Comparison of ENCODE assay signal across 9 cellular contexts in the genomic region with DNA sequence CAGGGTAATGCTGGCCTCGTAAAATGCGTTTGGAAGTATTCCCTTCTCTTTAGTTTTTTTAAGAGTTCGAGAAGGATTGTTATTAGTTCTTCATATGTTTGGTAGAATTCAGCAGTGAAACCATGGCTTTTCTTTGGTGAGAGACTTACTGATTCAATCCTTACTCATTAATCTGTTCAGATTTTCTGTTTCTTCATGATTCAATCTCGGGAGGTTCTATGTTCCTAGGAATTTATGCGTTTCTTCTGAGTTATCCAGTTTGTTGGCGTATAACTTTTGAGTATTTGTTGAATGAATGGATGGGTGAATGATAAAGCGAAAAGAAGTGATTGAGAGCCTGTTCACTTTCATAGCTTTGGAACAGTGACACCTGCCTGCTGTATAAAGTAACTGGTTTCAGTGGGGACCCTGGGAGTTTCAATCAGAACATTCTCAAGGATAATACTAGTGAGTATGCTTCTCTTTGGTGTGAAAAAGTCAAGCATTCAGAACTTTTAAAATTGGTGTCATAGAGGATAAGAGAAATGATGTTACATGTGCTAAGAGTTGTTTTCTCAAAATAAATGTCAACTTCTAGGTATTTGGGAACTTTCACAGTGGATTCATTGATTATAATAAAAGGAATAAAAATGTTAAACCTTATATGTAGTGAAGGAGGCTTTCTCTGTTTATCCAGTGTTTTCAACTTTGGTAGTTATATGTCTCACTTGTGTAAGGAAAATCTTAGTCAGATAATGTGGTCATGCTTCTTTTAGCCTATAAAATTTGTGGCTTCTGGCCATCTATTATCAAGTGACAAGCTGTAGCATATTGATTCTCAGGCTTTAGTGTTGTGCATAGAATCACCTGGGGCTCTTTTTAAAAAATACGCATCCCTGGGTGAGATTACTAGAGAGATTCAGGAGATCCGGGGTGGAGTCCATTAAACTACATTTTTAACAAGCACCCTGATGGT. TPM values are rescaled to one million over a fixed set of nuclear protein-coding genes. Genes with fewer than 3 reads are reported as not detected.
DNase-seq lines count a peak whose midpoint lies in the region; TF ChIP-seq lines count a peak whose summit lies in the region.
"Had no signal": no experiment of that assay in that cellular context is flagged by ENCODE, and none has a peak within 500 bp of the region (broad histone marks: within the 10 kb centered on the region; RNA-seq: fewer than 3 reads in every experiment).

No MANE protein-coding gene starts in this region.

- no peaks in the 10 kb centered on the region for H3K36me3 ChIP-seq in Karpas-422 (ENCODE audit: insufficient read depth, low read length)
- H3K36me3 ChIP-seq in mammary epithelial cell (ENCODE audit: insufficient read depth, low read length), result no peaks in the 10 kb centered on the region
- H3K36me3 ChIP-seq in neural progenitor cell, result peaks cover 4% of the 10 kb centered on the region
- H3K36me3 ChIP-seq in SK-N-SH (replicated peaks in 1 of 2; ENCODE audit: control insufficient read depth in 1 of 2, insufficient read depth in 2 of 2, low read length in 1 of 2), result no peaks in the 10 kb centered on the region
- H3K36me3 ChIP-seq: right lobe of liver had no signal

- H3K79me2 ChIP-seq in Karpas-422 (ENCODE audit: low read length) (peaks cover 100% of the 10 kb centered on the region), mammary epithelial cell (ENCODE audit: insufficient read depth, low read length) (peaks cover 96% of the 10 kb centered on the region), neural progenitor cell (ENCODE audit: low read depth) (peaks cover 94% of the 10 kb centered on the region), SK-N-SH (ENCODE audit: insufficient read depth) (peaks cover 100% of the 10 kb centered on the region)

- H3K4me1 ChIP-seq in Karpas-422 (ENCODE audit: low read length) (peaks cover 46% of the 10 kb centered on the region), mammary epithelial cell (ENCODE audit: insufficient read depth, low read length) (peaks cover 11% of the 10 kb centered on the region), neural progenitor cell (peaks cover 2% of the 10 kb centered on the region), SK-N-SH (ENCODE audit: control insufficient read depth in 1 of 2, insufficient read depth in 2 of 2, low read depth in 1 of 2, low read length in 1 of 2) (peaks cover 0 to 11% of the 10 kb centered on the region in 2 experiments; a peak in 3 of 4 replicates)
- H3K4me1 ChIP-seq: right lobe of liver had no signal

- H3K27me3 ChIP-seq in Karpas-422 (ENCODE audit: low read length) (no peaks in the 10 kb centered on the region), mammary epithelial cell (ENCODE audit: insufficient read depth, low read length) (no peaks in the 10 kb centered on the region), neural progenitor cell (no peaks in the 10 kb centered on the region), dorsolateral prefrontal cortex (no peaks in the 10 kb centered on the region), SK-N-SH (ENCODE audit: insufficient read depth) (no peaks in the 10 kb centered on the region)
- H3K27me3 ChIP-seq: right lobe of liver had no signal

- no peak for TF ChIP-seq RAD21 in SK-N-SH (IDR thresholded peaks at IDR 0.05; ENCODE audit: low read length)

- no TSS peak for BruUV-seq in mammary epithelial cell (replicated peaks; lab: Mats Ljungman, UMichigan)

- H4K20me1 ChIP-seq in Karpas-422 (ENCODE audit: insufficient read depth, low read depth, low read length) (peaks cover 19% of the 10 kb centered on the region; the same call in 1 of the 2 replicates), mammary epithelial cell (ENCODE audit: insufficient read depth, low read length) (no peaks in the 10 kb centered on the region), neural progenitor cell (ENCODE audit: low read depth) (peaks cover 41% of the 10 kb centered on the region), SK-N-SH (ENCODE audit: insufficient read depth) (peaks cover 74% of the 10 kb centered on the region)

- H3K4me3 ChIP-seq in Karpas-422 (ENCODE audit: low read length) (no peak overlapping the region), mammary epithelial cell (replicated peaks in 1 of 3; ENCODE audit: insufficient read depth in 1 of 3, low read depth in 2 of 3, low read length in 3 of 3) (no peak overlapping the region), neural progenitor cell (no peak overlapping the region), dorsolateral prefrontal cortex (no peak overlapping the region), SK-N-SH (ENCODE audit: low read depth in 2 of 2, low read length in 1 of 2) (no peak overlapping the region)
- H3K4me3 ChIP-seq: coronary artery, right lobe of liver had no signal

- POLR2A ChIA-PET in SK-N-SH (lab: Yijun Ruan, JAX), result no interaction called here

- CTCF ChIA-PET in mammary epithelial cell (lab: Charles Lee; ENCODE audit: low non-redundant PET), result no interaction called here
- CTCF ChIA-PET in SK-N-SH (lab: Yijun Ruan, JAX), result interaction anchor here (0.7 to 1.2 kb wide), 3 partner anchors 9 to 14 kb away, joined by 3 read pairs; partner anchors contain the start of gene LRCH3

- H3K27ac Mint-ChIP-seq in neural progenitor cell, result no peak overlapping the region

- dilution Hi-C loops in mammary epithelial cell (cut with HindIII; ENCODE audit: low sequenced_read_pairs), result no loop called here

- H3K4me1 Mint-ChIP-seq in neural progenitor cell, result no peaks in the 10 kb centered on the region

- in situ Hi-C loops in mammary epithelial cell (cut with MboI; ENCODE audit: low sequenced_read_pairs in 2 of 2), result no loop called here

- intact Hi-C loops in mammary epithelial cell (cut with micrococcal nuclease), result loop anchor here (1.0 kb wide), 2 partner anchors 52 to 203 kb away; no protein-coding TSS in a partner anchor
- intact Hi-C loops in dorsolateral prefrontal cortex (cut with DNase I), result no loop called here

- H3K4me2 ChIP-seq in Karpas-422 (ENCODE audit: low read depth, low read length, poor library complexity, severe bottlenecking) (no peak overlapping the region), mammary epithelial cell (ENCODE audit: insufficient read depth, low read depth, low read length) (peak overlapping the region; percentile 60), neural progenitor cell (no peak overlapping the region), SK-N-SH (no peak overlapping the region)

- H3K27ac ChIP-seq in Karpas-422 (ENCODE audit: low read length) (peak overlapping the region; percentile 58; the same call in 1 of the 2 replicates), mammary epithelial cell (ENCODE audit: insufficient read depth, low read depth, low read length) (no peak overlapping the region), neural progenitor cell (no peak overlapping the region), dorsolateral prefrontal cortex (no peak overlapping the region), SK-N-SH (ENCODE audit: low read depth in 2 of 2, low read length in 1 of 2) (no peak overlapping the region)
- H3K27ac ChIP-seq: coronary artery, right lobe of liver had no signal

- TF ChIP-seq CTCF in mammary epithelial cell (conservative IDR thresholded peaks at IDR 0.05 in 1 of 2, IDR thresholded peaks at IDR 0.05 in 1 of 2; ENCODE audit: extremely low read depth in 1 of 2, insufficient read depth in 1 of 2, low read depth in 1 of 2, low read length in 2 of 2), result peak in 1 of 2 donors; percentile 38
- peak; percentile 13 for TF ChIP-seq CTCF in neural progenitor cell (IDR thresholded peaks at IDR 0.05)
- peak in 2 of 56 donors; percentile 0 to 2 for TF ChIP-seq CTCF in dorsolateral prefrontal cortex (IDR thresholded peaks at IDR 0.05 in 54 of 56, conservative IDR thresholded peaks at IDR 0.05 in 2 of 56; ENCODE audit: low read depth in 1 of 56, partially characterized antibody in 56 of 56)
- TF ChIP-seq CTCF in SK-N-SH (IDR thresholded peaks at IDR 0.05), result no peak; the same call in 1 of the 2 replicates

- H3K9me3 Mint-ChIP-seq in neural progenitor cell, result peaks cover 12% of the 10 kb centered on the region

- 73% methylated on average over 9 of the region's 9 CpGs for WGBS in mammary epithelial cell (ENCODE audit: low coverage, missing lambda C conversion rate)
- WGBS in SK-N-SH (ENCODE audit: low lambda C conversion rate), result 76% methylated on average over 9 of the region's 9 CpGs

- no peaks in the 10 kb centered on the region for H3K9me2 ChIP-seq in Karpas-422 (replicated peaks; ENCODE audit: insufficient read depth, low read length)
- H3K9me2 ChIP-seq in SK-N-SH, result no peaks in the 10 kb centered on the region

- H2AFZ ChIP-seq in Karpas-422 (ENCODE audit: low read length), result no peak overlapping the region
- H2AFZ ChIP-seq in mammary epithelial cell (ENCODE audit: low read depth, low read length), result no peak overlapping the region
- H2AFZ ChIP-seq in neural progenitor cell (replicated peaks), result no peak overlapping the region
- H2AFZ ChIP-seq in SK-N-SH (ENCODE audit: low read depth), result no peak overlapping the region

- DNase-seq in ELR (ENCODE audit: low read depth) (peak; percentile 39), Karpas-422 (peak; percentile 57), mammary epithelial cell (no peak), neural progenitor cell (ENCODE audit: low spot score) (no peak), dorsolateral prefrontal cortex (no peak), SK-N-SH (no peak), NCI-H774 (lab: John Stamatoyannopoulos, UW) (no peak)
- DNase-seq: right lobe of liver had no signal

- peaks cover 2% of the 10 kb centered on the region for H3K27me3 Mint-ChIP-seq in neural progenitor cell (ENCODE audit: insufficient read depth, low read depth)

- H3K36me3 Mint-ChIP-seq in neural progenitor cell, result peaks cover 20% of the 10 kb centered on the region

- H3K9ac ChIP-seq in Karpas-422 (ENCODE audit: low read length) (no peak overlapping the region), mammary epithelial cell (ENCODE audit: insufficient read depth, low read length) (no peak overlapping the region), neural progenitor cell (no peak overlapping the region), SK-N-SH (no peak overlapping the region)

- H3K4me3 Mint-ChIP-seq in neural progenitor cell, result no peak overlapping the region

- H3K9me3 ChIP-seq in Karpas-422 (ENCODE audit: low read length), result no peaks in the 10 kb centered on the region
- no peaks in the 10 kb centered on the region for H3K9me3 ChIP-seq in mammary epithelial cell (replicated peaks; ENCODE audit: insufficient read depth, low read length)
- H3K9me3 ChIP-seq in neural progenitor cell (ENCODE audit: low read depth), result no peaks in the 10 kb centered on the region
- H3K9me3 ChIP-seq in SK-N-SH, result no peaks in the 10 kb centered on the region
- H3K9me3 ChIP-seq: right lobe of liver had no signal

- H3F3A ChIP-seq in neural progenitor cell (ENCODE audit: low read depth) (no peaks in the 10 kb centered on the region), SK-N-SH (replicated peaks; ENCODE audit: insufficient read depth) (peaks cover 20% of the 10 kb centered on the region)

- no peak for TF ChIP-seq EP300 in SK-N-SH (IDR thresholded peaks at IDR 0.05; ENCODE audit: borderline replicate concordance in 1 of 2, low read depth in 1 of 2, low read length in 1 of 2)

RNA-seq across cellular contexts. Expression of gene LRCH3, which starts 11.7 kb away (rescaled TPM):
- 107 and 164 TPM in 2 replicates for total RNA-seq in Karpas-422 (2014; rRNA removed; shearing (Covaris generic); ENCODE audit: low replicate concordance)
- 10 to 100 TPM; 45.8 to 49.0 TPM for total RNA-seq in mammary epithelial cell
- 19.1 TPM for polyA plus RNA-seq in mammary epithelial cell
- polyA minus RNA-seq in mammary epithelial cell, result 123 TPM
- total RNA-seq in neural progenitor cell (ENCODE audit: low replicate concordance), result 45.9 and 56.2 TPM in 2 replicates
- total RNA-seq in dorsolateral prefrontal cortex, result 10 to 100 TPM; 42.2 to 98.1 (median 64.6) TPM
- 22.6 and 29.7 TPM in 2 replicates for polyA plus RNA-seq in SK-N-SH (2012; rRNA removed)
- polyA plus RNA-seq in SK-N-SH (2012; cell fraction: cytosol; rRNA removed), result 18.1 and 24.0 TPM in 2 replicates
- 30.6 and 43.2 TPM in 2 replicates for polyA plus RNA-seq in SK-N-SH (2012; cell fraction: nucleus; rRNA removed)

RNA-seq across cellular contexts. Expression of gene FYTTD1, which starts 53.1 kb away (rescaled TPM):
- 145 and 204 TPM in 2 replicates for total RNA-seq in Karpas-422 (2014; rRNA removed; shearing (Covaris generic); ENCODE audit: low replicate concordance)
- 10 to 100 TPM; 49.0 to 59.6 TPM for total RNA-seq in mammary epithelial cell
- 21.9 TPM for polyA plus RNA-seq in mammary epithelial cell
- 24.3 TPM for polyA minus RNA-seq in mammary epithelial cell
- 38.4 and 104 TPM in 2 replicates for total RNA-seq in neural progenitor cell (ENCODE audit: low replicate concordance)
- 10 to 100 TPM; 31.0 to 60.1 (median 47.7) TPM for total RNA-seq in dorsolateral prefrontal cortex
- polyA plus RNA-seq in SK-N-SH (2012; rRNA removed), result 14.7 and 16.1 TPM in 2 replicates
- polyA plus RNA-seq in SK-N-SH (2012; cell fraction: cytosol; rRNA removed), result 18.5 and 18.8 TPM in 2 replicates
- 8.7 and 13.1 TPM in 2 replicates for polyA plus RNA-seq in SK-N-SH (2012; cell fraction: nucleus; rRNA removed)

Comparison
In these comparisons a context has a peak if more than half of its experiments do, and no peak if none do; other contexts are left out.
1. DNase-seq: peak in ELR (single experiment) and Karpas-422 (single experiment); none in mammary epithelial cell (single experiment), neural progenitor cell (single experiment), dorsolateral prefrontal cortex (0 of 10), SK-N-SH (single experiment) and NCI-H774 (single experiment).